12 cellular contexts compared by ENCODE assay signal in the genomic region with DNA sequence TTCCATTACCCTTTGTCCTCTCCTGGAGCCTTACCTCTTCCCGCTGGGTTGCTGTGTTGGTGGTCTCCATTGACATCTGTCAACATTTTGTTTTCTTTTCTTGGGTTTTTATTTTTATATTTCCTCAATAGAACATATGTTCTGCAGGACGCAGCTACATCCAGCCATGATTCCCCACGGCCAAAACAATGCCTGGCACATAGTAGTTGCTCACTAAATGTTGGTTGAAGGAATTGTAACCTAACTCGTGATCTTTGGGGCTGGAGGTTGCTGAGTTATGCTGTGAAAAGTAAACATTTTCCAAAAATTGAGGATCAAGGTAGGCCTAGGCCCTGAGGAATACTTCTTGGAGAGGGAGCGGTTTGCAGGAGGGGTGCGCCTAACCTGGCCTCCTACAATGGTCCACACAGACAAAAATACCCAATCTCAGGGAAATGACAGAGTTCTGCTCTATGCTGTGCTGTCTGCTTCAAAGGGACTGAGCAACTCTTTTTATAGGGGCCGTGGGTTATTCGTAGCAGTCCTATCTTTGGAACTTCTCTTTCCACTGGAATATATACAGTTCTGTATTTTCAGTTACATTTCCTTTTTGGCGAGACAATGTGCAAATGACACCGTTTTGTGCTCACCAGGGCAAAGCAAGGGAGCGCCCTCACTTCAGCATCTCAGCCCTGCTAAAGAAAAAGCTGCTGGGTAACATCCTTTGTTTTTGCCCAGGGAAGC. TPM values are rescaled to one million over a fixed set of nuclear protein-coding genes. Genes with fewer than 3 reads are reported as not detected.
DNase-seq lines count a peak whose midpoint lies in the region; ATAC-seq and TF ChIP-seq lines count a peak whose summit lies in the region.
"Had no signal": no experiment of that assay in that cellular context is flagged by ENCODE, and none has a peak within 500 bp of the region (broad histone marks: within the 10 kb centered on the region; RNA-seq: fewer than 3 reads in every experiment).

No MANE protein-coding gene starts in this region.

- dilution Hi-C loops in mammary epithelial cell (cut with HindIII; ENCODE audit: low sequenced_read_pairs), result no loop called here

- no peak for TF ChIP-seq POLR2A in gastrocnemius medialis (IDR thresholded peaks at IDR 0.05)

- in situ Hi-C loops in mammary epithelial cell (cut with MboI; ENCODE audit: low sequenced_read_pairs in 2 of 2), result no loop called here
- in situ Hi-C loops in gastrocnemius medialis (cut with MboI; ENCODE audit: low sequenced_read_pairs in 4 of 4), result no loop called here

- H3K4me3 ChIP-seq in H7 (ENCODE audit: insufficient read depth, low read depth, low read length) (peak overlapping the region; percentile 96), mammary epithelial cell (replicated peaks in 1 of 3; ENCODE audit: insufficient read depth in 1 of 3, low read depth in 2 of 3, low read length in 3 of 3) (peak overlapping the region in 2 of 3 experiments; percentile 52 to 53), iPS-20b (ENCODE audit: low read length) (peak overlapping the region; percentile 94), gastrocnemius medialis (peak overlapping the region; percentile 74 to 87 (median 80))

- no peaks in the 10 kb centered on the region for H3K4me1 Mint-ChIP-seq in activated naive CD8-positive, alpha-beta T cell treated with anti-CD3 and anti-CD28 coated beads for 36 hours

- H2AFZ ChIP-seq in mammary epithelial cell (ENCODE audit: low read depth, low read length), result peak overlapping the region; percentile 91

- no peak overlapping the region for H3K27ac ChIP-seq in mammary epithelial cell (ENCODE audit: insufficient read depth, low read depth, low read length)
- H3K27ac ChIP-seq in iPS-20b (ENCODE audit: low read length), result peak overlapping the region; percentile 52
- H3K27ac ChIP-seq in gastrocnemius medialis, result peak overlapping the region; percentile 85 to 96 (median 92)

- CTCF ChIA-PET in mammary epithelial cell (lab: Charles Lee; ENCODE audit: low non-redundant PET), result no interaction called here

- no peak overlapping the region for H3K4me3 Mint-ChIP-seq in activated naive CD8-positive, alpha-beta T cell treated with anti-CD3 and anti-CD28 coated beads for 36 hours

- no peaks in the 10 kb centered on the region for H3K36me3 Mint-ChIP-seq in activated naive CD8-positive, alpha-beta T cell treated with anti-CD3 and anti-CD28 coated beads for 36 hours

- no peaks in the 10 kb centered on the region for H3K79me2 ChIP-seq in mammary epithelial cell (ENCODE audit: insufficient read depth, low read length)

- H3K27me3 Mint-ChIP-seq in activated naive CD8-positive, alpha-beta T cell treated with anti-CD3 and anti-CD28 coated beads for 36 hours, result peaks cover 68% of the 10 kb centered on the region

- no peaks in the 10 kb centered on the region for H4K20me1 ChIP-seq in mammary epithelial cell (ENCODE audit: insufficient read depth, low read length)

- H3K4me1 ChIP-seq in mammary epithelial cell (ENCODE audit: insufficient read depth, low read length), result peaks cover 7% of the 10 kb centered on the region
- H3K4me1 ChIP-seq in iPS-20b (ENCODE audit: insufficient read depth, low read length), result peaks cover 32% of the 10 kb centered on the region
- peaks cover 0 to 15% of the 10 kb centered on the region in 2 donors for H3K4me1 ChIP-seq in gastrocnemius medialis

- no TSS peak for BruUV-seq in mammary epithelial cell (replicated peaks; lab: Mats Ljungman, UMichigan)

- no peak for DNase-seq in H7
- DNase-seq in mammary epithelial cell, result no peak
- DNase-seq in gastrocnemius medialis, result no peak
- no peak for DNase-seq in AG08396 (ENCODE audit: low spot score)
- DNase-seq in activated naive CD8-positive, alpha-beta T cell treated with anti-CD3 and anti-CD28 coated beads for 36 hours, result no peak
- DNase-seq: activated T-cell treated with anti-CD3 and anti-CD28 coated beads, Interleukin-2, amount 50 U/mL, for 1 hour had no signal

- intact Hi-C loops in mammary epithelial cell (cut with micrococcal nuclease), result loop anchor here (5.0 kb wide), 2 partner anchors 43 to 77 kb away; no protein-coding TSS in a partner anchor
- intact Hi-C loops in gastrocnemius medialis (cut with DNase I; ENCODE audit: low total_unique reads), result no loop called here

- 89% methylated on average over 11 of the region's 11 CpGs for WGBS in mammary epithelial cell (ENCODE audit: low coverage, missing lambda C conversion rate)

- H3K36me3 ChIP-seq in H7 (replicated peaks; ENCODE audit: control insufficient read depth, insufficient read depth, low read length), result no peaks in the 10 kb centered on the region; the same call in 1 of the 2 replicates
- no peaks in the 10 kb centered on the region for H3K36me3 ChIP-seq in mammary epithelial cell (ENCODE audit: insufficient read depth, low read length)
- H3K36me3 ChIP-seq in iPS-20b (ENCODE audit: insufficient read depth, low read depth, low read length), result peaks cover 20% of the 10 kb centered on the region; the same call in 1 of the 2 replicates
- H3K36me3 ChIP-seq in gastrocnemius medialis, result no peaks in the 10 kb centered on the region

- TF ChIP-seq CTCF in mammary epithelial cell (conservative IDR thresholded peaks at IDR 0.05 in 1 of 2, IDR thresholded peaks at IDR 0.05 in 1 of 2; ENCODE audit: extremely low read depth in 1 of 2, insufficient read depth in 1 of 2, low read depth in 1 of 2, low read length in 2 of 2) (no peak), gastrocnemius medialis (IDR thresholded peaks at IDR 0.05 in 4 of 5, conservative IDR thresholded peaks at IDR 0.05 in 1 of 5) (no peak)

- peak overlapping the region; percentile 80 for H3K4me2 ChIP-seq in mammary epithelial cell (ENCODE audit: insufficient read depth, low read depth, low read length)

- no peaks in the 10 kb centered on the region for H3K9me3 Mint-ChIP-seq in activated naive CD8-positive, alpha-beta T cell treated with anti-CD3 and anti-CD28 coated beads for 36 hours

- ATAC-seq in gastrocnemius medialis, result no peak
- no peak for ATAC-seq in HG02623 (IDR thresholded peaks at IDR 0.05; ENCODE audit: unreplicated experiment)
- no peak for ATAC-seq in HG03108 (IDR thresholded peaks at IDR 0.05; ENCODE audit: unreplicated experiment)

- H3K27me3 ChIP-seq in H7 (ENCODE audit: control insufficient read depth, insufficient read depth, low read length), result 0 out of 2 replicates have a peak, but pooled peaks cover 2% of the 10 kb centered on the region
- H3K27me3 ChIP-seq in mammary epithelial cell (ENCODE audit: insufficient read depth, low read length), result no peaks in the 10 kb centered on the region
- H3K27me3 ChIP-seq in iPS-20b (ENCODE audit: insufficient read depth, low read length), result peaks cover 20% of the 10 kb centered on the region; the same call in 1 of the 2 replicates
- H3K27me3 ChIP-seq in gastrocnemius medialis, result no peaks in the 10 kb centered on the region

- H3K27ac Mint-ChIP-seq in activated naive CD8-positive, alpha-beta T cell treated with anti-CD3 and anti-CD28 coated beads for 36 hours, result no peak overlapping the region

- H3K9ac ChIP-seq in mammary epithelial cell (ENCODE audit: insufficient read depth, low read length), result no peak overlapping the region
- peak overlapping the region; percentile 86 for H3K9ac ChIP-seq in iPS-20b (ENCODE audit: low read depth, low read length)

- H3K9me3 ChIP-seq in mammary epithelial cell (replicated peaks; ENCODE audit: insufficient read depth, low read length) (no peaks in the 10 kb centered on the region), iPS-20b (ENCODE audit: insufficient read depth, low read depth, low read length) (no peaks in the 10 kb centered on the region), gastrocnemius medialis (no peaks in the 10 kb centered on the region)

RNA-seq across cellular contexts. Expression of gene PDPN, which starts 1.4 kb away (rescaled TPM):
- total RNA-seq in H7 (2014; rRNA removed; shearing (Covaris generic)), result 103 and 108 TPM in 2 replicates
- total RNA-seq in mammary epithelial cell, result 10 to 100 TPM; 33.7 to 39.4 TPM
- 10.8 TPM for polyA plus RNA-seq in mammary epithelial cell
- polyA minus RNA-seq in mammary epithelial cell, result 31.4 TPM
- total RNA-seq in gastrocnemius medialis, result 10 to 100 TPM in 2 of 4 donors, 1 to 10 TPM in 2; 9.8 to 42.5 (median 21.3) TPM
- not detected for total RNA-seq in activated naive CD8-positive, alpha-beta T cell treated with anti-CD3 and anti-CD28 coated beads for 36 hours
- total RNA-seq: G401, NCI-H460, osteocyte had no signal

Comparison
In these comparisons a context has a peak if more than half of its experiments do, and no peak if none do; other contexts are left out.
1. RNA of gene PDPN, which starts 1.4 kb away (total RNA-seq): 103 to 108 TPM in H7, 33.7 to 39.4 TPM in mammary epithelial cell and 9.8 to 42.5 TPM in gastrocnemius medialis; not detected in activated naive CD8-positive, alpha-beta T cell treated with anti-CD3 and anti-CD28 coated beads for 36 hours; every median in the first group is over 10 times any median in the second.
2. Peak in every context shown above with its lines, with median percentiles within 50 percentile points of each other: H3K4me3 ChIP-seq.